30 cellular contexts compared by ENCODE assay signal in genomic region chr6:113871975-113872374, GRCh38. TPM values are rescaled to one million over a fixed set of nuclear protein-coding genes. Genes with fewer than 3 reads are reported as not detected.
A peak's percentile ranks its signal among the peaks of the same experiment; 100 is the strongest.
DNase-seq lines count a peak whose midpoint lies in the region; ATAC-seq and TF ChIP-seq lines count a peak whose summit lies in the region.
"Had no signal": no experiment of that assay in that cellular context is flagged by ENCODE, and none has a peak within 500 bp of the region (broad histone marks: within the 10 kb centered on the region; RNA-seq: fewer than 3 reads in every experiment).

No MANE protein-coding gene starts in this region.

- no peaks in the 10 kb centered on the region for H3K79me2 ChIP-seq in MM.1S (ENCODE audit: low read length)

- no peak for TF ChIP-seq POLR2A in breast epithelium (IDR thresholded peaks at IDR 0.05)

- intact Hi-C loops in breast epithelium (cut with DNase I; ENCODE audit: low total_unique reads) (no loop called here), Right ventricle myocardium superior (cut with DNase I) (no loop called here)

- no peak for TF ChIP-seq CTCF in GM06990 (IDR thresholded peaks at IDR 0.05; ENCODE audit: insufficient read depth, low read length, poor library complexity, severe bottlenecking)
- no peak for TF ChIP-seq CTCF in MM.1S (IDR thresholded peaks at IDR 0.05; ENCODE audit: low read length)
- TF ChIP-seq CTCF in breast epithelium (IDR thresholded peaks at IDR 0.05): no peak

- peak overlapping the region; percentile 24; the same call in 1 of the 2 replicates for H3K4me2 ChIP-seq in MM.1S (ENCODE audit: low read depth, low read length)
- H3K4me2 ChIP-seq: BLaER1 had no signal

- H2AFZ ChIP-seq in MM.1S (ENCODE audit: low read length): no peak overlapping the region

- H3K36me3 ChIP-seq in GM06990 (ENCODE audit: control insufficient read depth, insufficient read depth, low read length): no peaks in the 10 kb centered on the region
- H3K36me3 ChIP-seq in MM.1S (replicated peaks; ENCODE audit: insufficient read depth, low read length): no peaks in the 10 kb centered on the region
- no peaks in the 10 kb centered on the region for H3K36me3 ChIP-seq in breast epithelium
- H3K36me3 ChIP-seq: BLaER1, esophagus squamous epithelium, heart left ventricle, left ventricle myocardium inferior, neutrophil, transverse colon had no signal

- H3F3A ChIP-seq in MM.1S (ENCODE audit: insufficient read depth, low read length): no peaks in the 10 kb centered on the region

- H3K27me3 ChIP-seq in GM06990 (replicated peaks; ENCODE audit: control insufficient read depth, insufficient read depth, low read length) (no peaks in the 10 kb centered on the region), MM.1S (replicated peaks; ENCODE audit: insufficient read depth, low read length) (no peaks in the 10 kb centered on the region), breast epithelium (no peaks in the 10 kb centered on the region)
- H3K27me3 ChIP-seq: BLaER1, esophagus squamous epithelium, heart left ventricle, neutrophil, transverse colon had no signal

- H3K9me3 ChIP-seq in MM.1S (replicated peaks; ENCODE audit: insufficient read depth, low read length): no peaks in the 10 kb centered on the region
- no peaks in the 10 kb centered on the region for H3K9me3 ChIP-seq in breast epithelium
- H3K9me3 ChIP-seq: BLaER1, esophagus squamous epithelium, heart left ventricle, left ventricle myocardium inferior, neutrophil, transverse colon had no signal

- peak; percentile 29 for ATAC-seq in GM18511 (IDR thresholded peaks at IDR 0.05; ENCODE audit: unreplicated experiment)
- ATAC-seq in Right ventricle myocardium superior (ENCODE audit: poor library complexity): no peak
- ATAC-seq: activated T-helper 17 cell treated with anti-CD3 and anti-CD28 coated beads, Interleukin-2, amount 50 U/mL, for 72 hours; heart left ventricle; Panc1 had no signal

- peaks cover 12% of the 10 kb centered on the region; the same call in 1 of the 2 replicates for H3K4me1 ChIP-seq in MM.1S (ENCODE audit: low read length)
- no peaks in the 10 kb centered on the region for H3K4me1 ChIP-seq in breast epithelium
- H3K4me1 ChIP-seq: esophagus squamous epithelium, heart left ventricle, left ventricle myocardium inferior had no signal

- no peak overlapping the region for H3K9ac ChIP-seq in MM.1S (ENCODE audit: low read length)
- H3K9ac ChIP-seq: BLaER1 had no signal

- H3K27ac ChIP-seq in MM.1S (ENCODE audit: low read length) (no peak overlapping the region), breast epithelium (no peak overlapping the region)
- H3K27ac ChIP-seq: BLaER1, esophagus squamous epithelium, heart left ventricle, left ventricle myocardium inferior had no signal

- no peaks in the 10 kb centered on the region for H3K9me2 ChIP-seq in MM.1S (replicated peaks; ENCODE audit: insufficient read depth, low read length)

- no peaks in the 10 kb centered on the region for H4K20me1 ChIP-seq in MM.1S (ENCODE audit: insufficient read depth, low read length)
- H4K20me1 ChIP-seq: BLaER1 had no signal

- H3K4me3 ChIP-seq in GM06990 (replicated peaks; ENCODE audit: low read depth, low read length) (peak overlapping the region; percentile 38), MM.1S (ENCODE audit: low read length) (no peak overlapping the region), breast epithelium (no peak overlapping the region)
- H3K4me3 ChIP-seq: BLaER1, left ventricle myocardium inferior had no signal

- DNase-seq in GM06990 (ENCODE audit: extremely low read depth, insufficient read length) (peak; percentile 13), MM.1S (no peak), medulla oblongata (ENCODE audit: extremely low spot score) (peak; percentile 56), mesenteric fat pad (ENCODE audit: low spot score) (no peak), dermis blood vessel endothelial cell (no peak), breast epithelium (ENCODE audit: low spot score in 2 of 2) (no peak), Right ventricle myocardium superior (no peak)
- DNase-seq: amniotic stem cell; cerebellar nuclear complex; DMS79; esophagus squamous epithelium; foreskin melanocyte; GDM1; heart left ventricle; left ventricle myocardium inferior; naive B cell; NCI-H1417 treated with DMSO at 0.1 percent for 48 hours; NCI-H2029 treated with DMSO at 0.1 percent for 48 hours; NCI-H2227 treated with DMSO at 0.1 percent for 48 hours; NCI-H526 treated with DMSO at 0.1 percent for 48 hours; NK-92 treated with Interleukin-12 subunit alpha and Interleukin-12 subunit beta, amount 100 ng/mL, for 24 hours; SHP77; stimulated activated CD4-positive, alpha-beta T cell treated with anti-CD3 and anti-CD28 coated beads, Interleukin-4, amount 100 ng/mL, for 24 hours; T-helper 2 cell; transverse colon had no signal

RNA-seq across cellular contexts. Expression of gene MARCKS, which starts 14.8 kb away (rescaled TPM):
- 63.6 TPM for total RNA-seq in mesenteric fat pad
- total RNA-seq in dermis blood vessel endothelial cell: 311 and 333 TPM in 2 replicates
- 10 to 100 TPM; 19.8 to 54.4 (median 50.8) TPM for total RNA-seq in breast epithelium
- 23.0 TPM for total RNA-seq in Right ventricle myocardium superior

Comparison
In these comparisons a context has a peak if more than half of its experiments do, and no peak if none do; other contexts are left out.
1. DNase-seq: peak in GM06990 (single experiment) and medulla oblongata (single experiment); none in MM.1S (single experiment), mesenteric fat pad (single experiment), dermis blood vessel endothelial cell (single experiment), breast epithelium (0 of 2) and Right ventricle myocardium superior (single experiment).